In the genomic region with DNA sequence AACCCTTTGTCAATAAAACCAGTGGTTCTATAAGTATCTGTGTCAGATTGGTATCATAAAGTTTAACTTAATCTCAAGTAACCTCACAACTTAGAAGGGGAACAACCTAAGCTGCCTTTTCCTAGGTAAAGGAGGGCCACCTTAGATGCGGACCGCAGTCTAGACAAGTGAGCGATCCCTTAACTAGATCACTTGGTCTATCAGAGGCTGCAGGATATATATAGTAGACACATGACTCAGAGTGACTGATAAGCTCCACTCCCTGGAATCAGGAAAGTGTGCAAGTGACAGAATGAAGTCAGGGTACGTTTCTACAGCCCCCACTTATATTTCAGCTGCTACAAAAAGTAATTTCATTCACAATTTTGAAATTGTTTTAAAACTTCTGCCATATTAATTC, we compare ENCODE assay signal across 1 cellular context.
TF ChIP-seq lines count a peak whose summit lies in the region.

No MANE protein-coding gene starts in this region.

TF ChIP-seq in K562, 482 proteins besides CTCF, POLR2A, EP300 and RAD21 (continued from another document and continues in another):
- TF ChIP-seq, protein P1, sequence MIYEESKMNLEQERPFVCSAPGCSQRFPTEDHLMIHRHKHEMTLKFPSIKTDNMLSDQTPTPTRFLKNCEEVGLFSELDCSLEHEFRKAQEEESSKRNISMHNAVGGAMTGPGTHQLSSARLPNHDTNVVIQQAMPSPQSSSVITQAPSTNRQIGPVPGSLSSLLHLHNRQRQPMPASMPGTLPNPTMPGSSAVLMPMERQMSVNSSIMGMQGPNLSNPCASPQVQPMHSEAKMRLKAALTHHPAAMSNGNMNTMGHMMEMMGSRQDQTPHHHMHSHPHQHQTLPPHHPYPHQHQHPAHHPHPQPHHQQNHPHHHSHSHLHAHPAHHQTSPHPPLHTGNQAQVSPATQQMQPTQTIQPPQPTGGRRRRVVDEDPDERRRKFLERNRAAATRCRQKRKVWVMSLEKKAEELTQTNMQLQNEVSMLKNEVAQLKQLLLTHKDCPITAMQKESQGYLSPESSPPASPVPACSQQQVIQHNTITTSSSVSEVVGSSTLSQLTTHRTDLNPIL (CRISPR knock-in tag; IDR thresholded peaks at IDR 0.05): no peak
- TF ChIP-seq ZNF668 (CRISPR knock-in tag; IDR thresholded peaks at IDR 0.05): no peak
- TF ChIP-seq ZNF316 (IDR thresholded peaks at IDR 0.05): no peak
- TF ChIP-seq, protein P2, sequence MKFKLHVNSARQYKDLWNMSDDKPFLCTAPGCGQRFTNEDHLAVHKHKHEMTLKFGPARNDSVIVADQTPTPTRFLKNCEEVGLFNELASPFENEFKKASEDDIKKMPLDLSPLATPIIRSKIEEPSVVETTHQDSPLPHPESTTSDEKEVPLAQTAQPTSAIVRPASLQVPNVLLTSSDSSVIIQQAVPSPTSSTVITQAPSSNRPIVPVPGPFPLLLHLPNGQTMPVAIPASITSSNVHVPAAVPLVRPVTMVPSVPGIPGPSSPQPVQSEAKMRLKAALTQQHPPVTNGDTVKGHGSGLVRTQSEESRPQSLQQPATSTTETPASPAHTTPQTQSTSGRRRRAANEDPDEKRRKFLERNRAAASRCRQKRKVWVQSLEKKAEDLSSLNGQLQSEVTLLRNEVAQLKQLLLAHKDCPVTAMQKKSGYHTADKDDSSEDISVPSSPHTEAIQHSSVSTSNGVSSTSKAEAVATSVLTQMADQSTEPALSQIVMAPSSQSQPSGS (CRISPR knock-in tag; IDR thresholded peaks at IDR 0.05): no peak
- TF ChIP-seq BCOR (IDR thresholded peaks at IDR 0.05): no peak
- no peak for TF ChIP-seq ILK (tag; IDR thresholded peaks at IDR 0.05; ENCODE audit: borderline replicate concordance, low read depth)
- no peak for TF ChIP-seq PYGO2 (tag; IDR thresholded peaks at IDR 0.05)
- no peak for TF ChIP-seq ZNF77 (CRISPR knock-in tag; IDR thresholded peaks at IDR 0.05)
- no peak for TF ChIP-seq ESRRB (CRISPR knock-in tag; IDR thresholded peaks at IDR 0.05; ENCODE audit: borderline replicate concordance)
- TF ChIP-seq, protein P3, sequence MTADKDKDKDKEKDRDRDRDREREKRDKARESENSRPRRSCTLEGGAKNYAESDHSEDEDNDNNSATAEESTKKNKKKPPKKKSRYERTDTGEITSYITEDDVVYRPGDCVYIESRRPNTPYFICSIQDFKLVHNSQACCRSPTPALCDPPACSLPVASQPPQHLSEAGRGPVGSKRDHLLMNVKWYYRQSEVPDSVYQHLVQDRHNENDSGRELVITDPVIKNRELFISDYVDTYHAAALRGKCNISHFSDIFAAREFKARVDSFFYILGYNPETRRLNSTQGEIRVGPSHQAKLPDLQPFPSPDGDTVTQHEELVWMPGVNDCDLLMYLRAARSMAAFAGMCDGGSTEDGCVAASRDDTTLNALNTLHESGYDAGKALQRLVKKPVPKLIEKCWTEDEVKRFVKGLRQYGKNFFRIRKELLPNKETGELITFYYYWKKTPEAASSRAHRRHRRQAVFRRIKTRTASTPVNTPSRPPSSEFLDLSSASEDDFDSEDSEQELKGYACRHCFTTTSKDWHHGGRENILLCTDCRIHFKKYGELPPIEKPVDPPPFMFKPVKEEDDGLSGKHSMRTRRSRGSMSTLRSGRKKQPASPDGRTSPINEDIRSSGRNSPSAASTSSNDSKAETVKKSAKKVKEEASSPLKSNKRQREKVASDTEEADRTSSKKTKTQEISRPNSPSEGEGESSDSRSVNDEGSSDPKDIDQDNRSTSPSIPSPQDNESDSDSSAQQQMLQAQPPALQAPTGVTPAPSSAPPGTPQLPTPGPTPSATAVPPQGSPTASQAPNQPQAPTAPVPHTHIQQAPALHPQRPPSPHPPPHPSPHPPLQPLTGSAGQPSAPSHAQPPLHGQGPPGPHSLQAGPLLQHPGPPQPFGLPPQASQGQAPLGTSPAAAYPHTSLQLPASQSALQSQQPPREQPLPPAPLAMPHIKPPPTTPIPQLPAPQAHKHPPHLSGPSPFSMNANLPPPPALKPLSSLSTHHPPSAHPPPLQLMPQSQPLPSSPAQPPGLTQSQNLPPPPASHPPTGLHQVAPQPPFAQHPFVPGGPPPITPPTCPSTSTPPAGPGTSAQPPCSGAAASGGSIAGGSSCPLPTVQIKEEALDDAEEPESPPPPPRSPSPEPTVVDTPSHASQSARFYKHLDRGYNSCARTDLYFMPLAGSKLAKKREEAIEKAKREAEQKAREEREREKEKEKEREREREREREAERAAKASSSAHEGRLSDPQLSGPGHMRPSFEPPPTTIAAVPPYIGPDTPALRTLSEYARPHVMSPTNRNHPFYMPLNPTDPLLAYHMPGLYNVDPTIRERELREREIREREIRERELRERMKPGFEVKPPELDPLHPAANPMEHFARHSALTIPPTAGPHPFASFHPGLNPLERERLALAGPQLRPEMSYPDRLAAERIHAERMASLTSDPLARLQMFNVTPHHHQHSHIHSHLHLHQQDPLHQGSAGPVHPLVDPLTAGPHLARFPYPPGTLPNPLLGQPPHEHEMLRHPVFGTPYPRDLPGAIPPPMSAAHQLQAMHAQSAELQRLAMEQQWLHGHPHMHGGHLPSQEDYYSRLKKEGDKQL (CRISPR knock-in tag; IDR thresholded peaks at IDR 0.05; ENCODE audit: borderline replicate concordance): no peak
- TF ChIP-seq RNF2 (IDR thresholded peaks at IDR 0.05): no peak
- peak; percentile 98 for TF ChIP-seq CC2D1A (IDR thresholded peaks at IDR 0.05)
- TF ChIP-seq TEAD4 (IDR thresholded peaks at IDR 0.05; ENCODE audit: low read length): peak; percentile 33; the same call in 1 of the 2 replicates
- no peak for TF ChIP-seq TEAD4 (CRISPR knock-in tag; IDR thresholded peaks at IDR 0.05; ENCODE audit: borderline replicate concordance)
- TF ChIP-seq, protein P4, sequence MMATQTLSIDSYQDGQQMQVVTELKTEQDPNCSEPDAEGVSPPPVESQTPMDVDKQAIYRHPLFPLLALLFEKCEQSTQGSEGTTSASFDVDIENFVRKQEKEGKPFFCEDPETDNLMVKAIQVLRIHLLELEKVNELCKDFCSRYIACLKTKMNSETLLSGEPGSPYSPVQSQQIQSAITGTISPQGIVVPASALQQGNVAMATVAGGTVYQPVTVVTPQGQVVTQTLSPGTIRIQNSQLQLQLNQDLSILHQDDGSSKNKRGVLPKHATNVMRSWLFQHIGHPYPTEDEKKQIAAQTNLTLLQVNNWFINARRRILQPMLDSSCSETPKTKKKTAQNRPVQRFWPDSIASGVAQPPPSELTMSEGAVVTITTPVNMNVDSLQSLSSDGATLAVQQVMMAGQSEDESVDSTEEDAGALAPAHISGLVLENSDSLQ (IDR thresholded peaks at IDR 0.05): no peak
- TF ChIP-seq ADNP (tag; IDR thresholded peaks at IDR 0.05): 0 out of 2 replicates have a peak, but pooled peaks have one; percentile 27
- TF ChIP-seq, protein P5, sequence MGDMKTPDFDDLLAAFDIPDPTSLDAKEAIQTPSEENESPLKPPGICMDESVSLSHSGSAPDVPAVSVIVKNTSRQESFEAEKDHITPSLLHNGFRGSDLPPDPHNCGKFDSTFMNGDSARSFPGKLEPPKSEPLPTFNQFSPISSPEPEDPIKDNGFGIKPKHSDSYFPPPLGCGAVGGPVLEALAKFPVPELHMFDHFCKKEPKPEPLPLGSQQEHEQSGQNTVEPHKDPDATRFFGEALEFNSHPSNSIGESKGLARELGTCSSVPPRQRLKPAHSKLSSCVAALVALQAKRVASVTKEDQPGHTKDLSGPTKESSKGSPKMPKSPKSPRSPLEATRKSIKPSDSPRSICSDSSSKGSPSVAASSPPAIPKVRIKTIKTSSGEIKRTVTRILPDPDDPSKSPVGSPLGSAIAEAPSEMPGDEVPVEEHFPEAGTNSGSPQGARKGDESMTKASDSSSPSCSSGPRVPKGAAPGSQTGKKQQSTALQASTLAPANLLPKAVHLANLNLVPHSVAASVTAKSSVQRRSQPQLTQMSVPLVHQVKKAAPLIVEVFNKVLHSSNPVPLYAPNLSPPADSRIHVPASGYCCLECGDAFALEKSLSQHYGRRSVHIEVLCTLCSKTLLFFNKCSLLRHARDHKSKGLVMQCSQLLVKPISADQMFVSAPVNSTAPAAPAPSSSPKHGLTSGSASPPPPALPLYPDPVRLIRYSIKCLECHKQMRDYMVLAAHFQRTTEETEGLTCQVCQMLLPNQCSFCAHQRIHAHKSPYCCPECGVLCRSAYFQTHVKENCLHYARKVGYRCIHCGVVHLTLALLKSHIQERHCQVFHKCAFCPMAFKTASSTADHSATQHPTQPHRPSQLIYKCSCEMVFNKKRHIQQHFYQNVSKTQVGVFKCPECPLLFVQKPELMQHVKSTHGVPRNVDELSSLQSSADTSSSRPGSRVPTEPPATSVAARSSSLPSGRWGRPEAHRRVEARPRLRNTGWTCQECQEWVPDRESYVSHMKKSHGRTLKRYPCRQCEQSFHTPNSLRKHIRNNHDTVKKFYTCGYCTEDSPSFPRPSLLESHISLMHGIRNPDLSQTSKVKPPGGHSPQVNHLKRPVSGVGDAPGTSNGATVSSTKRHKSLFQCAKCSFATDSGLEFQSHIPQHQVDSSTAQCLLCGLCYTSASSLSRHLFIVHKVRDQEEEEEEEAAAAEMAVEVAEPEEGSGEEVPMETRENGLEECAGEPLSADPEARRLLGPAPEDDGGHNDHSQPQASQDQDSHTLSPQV (IDR thresholded peaks at IDR 0.05): no peak
- TF ChIP-seq POLR2G (IDR thresholded peaks at IDR 0.05; ENCODE audit: low read depth, low read length): no peak
- no peak for TF ChIP-seq ZFP1 (CRISPR knock-in tag; IDR thresholded peaks at IDR 0.05)
- TF ChIP-seq, protein P6, sequence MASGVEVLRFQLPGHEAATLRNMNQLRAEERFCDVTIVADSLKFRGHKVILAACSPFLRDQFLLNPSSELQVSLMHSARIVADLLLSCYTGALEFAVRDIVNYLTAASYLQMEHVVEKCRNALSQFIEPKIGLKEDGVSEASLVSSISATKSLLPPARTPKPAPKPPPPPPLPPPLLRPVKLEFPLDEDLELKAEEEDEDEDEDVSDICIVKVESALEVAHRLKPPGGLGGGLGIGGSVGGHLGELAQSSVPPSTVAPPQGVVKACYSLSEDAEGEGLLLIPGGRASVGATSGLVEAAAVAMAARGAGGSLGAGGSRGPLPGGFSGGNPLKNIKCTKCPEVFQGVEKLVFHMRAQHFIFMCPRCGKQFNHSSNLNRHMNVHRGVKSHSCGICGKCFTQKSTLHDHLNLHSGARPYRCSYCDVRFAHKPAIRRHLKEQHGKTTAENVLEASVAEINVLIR (CRISPR knock-in tag; IDR thresholded peaks at IDR 0.05): no peak
- TF ChIP-seq ZBTB17 (CRISPR knock-in tag; IDR thresholded peaks at IDR 0.05): no peak
- TF ChIP-seq GATA2 (CRISPR knock-in tag; IDR thresholded peaks at IDR 0.05): 0 out of 2 replicates have a peak, but pooled peaks have one; percentile 18
- TF ChIP-seq ZNF561 (CRISPR knock-in tag; conservative IDR thresholded peaks at IDR 0.05): no peak
- no peak for TF ChIP-seq EHMT2 (IDR thresholded peaks at IDR 0.05)
- TF ChIP-seq MEF2D (tag; conservative IDR thresholded peaks at IDR 0.05; ENCODE audit: low read depth): peak; percentile 82; the same call in 1 of the 2 replicates
- peak; percentile 31; the same call in 1 of the 2 replicates for TF ChIP-seq TCF3 (CRISPR knock-in tag; IDR thresholded peaks at IDR 0.05)
- no peak for TF ChIP-seq ETV6 (IDR thresholded peaks at IDR 0.05; ENCODE audit: borderline replicate concordance in 1 of 2, low read depth in 2 of 2, low read length in 1 of 2)
- TF ChIP-seq ETV6 (CRISPR knock-in tag; IDR thresholded peaks at IDR 0.05; ENCODE audit: borderline replicate concordance): no peak
- TF ChIP-seq POLR3A (IDR thresholded peaks at IDR 0.05; ENCODE audit: borderline replicate concordance, extremely low read depth, insufficient read depth, insufficient read length): no peak
- no peak for TF ChIP-seq MAFG (tag; conservative IDR thresholded peaks at IDR 0.05)
- TF ChIP-seq RBM14 (IDR thresholded peaks at IDR 0.05; ENCODE audit: borderline replicate concordance, insufficient read depth, low read depth, low read length): no peak
- TF ChIP-seq, protein P7, sequence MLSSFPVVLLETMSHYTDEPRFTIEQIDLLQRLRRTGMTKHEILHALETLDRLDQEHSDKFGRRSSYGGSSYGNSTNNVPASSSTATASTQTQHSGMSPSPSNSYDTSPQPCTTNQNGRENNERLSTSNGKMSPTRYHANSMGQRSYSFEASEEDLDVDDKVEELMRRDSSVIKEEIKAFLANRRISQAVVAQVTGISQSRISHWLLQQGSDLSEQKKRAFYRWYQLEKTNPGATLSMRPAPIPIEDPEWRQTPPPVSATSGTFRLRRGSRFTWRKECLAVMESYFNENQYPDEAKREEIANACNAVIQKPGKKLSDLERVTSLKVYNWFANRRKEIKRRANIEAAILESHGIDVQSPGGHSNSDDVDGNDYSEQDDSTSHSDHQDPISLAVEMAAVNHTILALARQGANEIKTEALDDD (IDR thresholded peaks at IDR 0.05): peak; percentile 91
- TF ChIP-seq FOXK1 (CRISPR knock-in tag; IDR thresholded peaks at IDR 0.05; ENCODE audit: borderline replicate concordance): no peak
- peak; percentile 62; the same call in 1 of the 2 replicates for TF ChIP-seq SMARCE1 (IDR thresholded peaks at IDR 0.05)
- TF ChIP-seq, protein P8, sequence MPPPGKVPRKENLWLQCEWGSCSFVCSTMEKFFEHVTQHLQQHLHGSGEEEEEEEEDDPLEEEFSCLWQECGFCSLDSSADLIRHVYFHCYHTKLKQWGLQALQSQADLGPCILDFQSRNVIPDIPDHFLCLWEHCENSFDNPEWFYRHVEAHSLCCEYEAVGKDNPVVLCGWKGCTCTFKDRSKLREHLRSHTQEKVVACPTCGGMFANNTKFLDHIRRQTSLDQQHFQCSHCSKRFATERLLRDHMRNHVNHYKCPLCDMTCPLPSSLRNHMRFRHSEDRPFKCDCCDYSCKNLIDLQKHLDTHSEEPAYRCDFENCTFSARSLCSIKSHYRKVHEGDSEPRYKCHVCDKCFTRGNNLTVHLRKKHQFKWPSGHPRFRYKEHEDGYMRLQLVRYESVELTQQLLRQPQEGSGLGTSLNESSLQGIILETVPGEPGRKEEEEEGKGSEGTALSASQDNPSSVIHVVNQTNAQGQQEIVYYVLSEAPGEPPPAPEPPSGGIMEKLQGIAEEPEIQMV (tag; conservative IDR thresholded peaks at IDR 0.05; ENCODE audit: low read depth): peak; percentile 84
- no peak for TF ChIP-seq BDP1 (IDR thresholded peaks at IDR 0.05; ENCODE audit: insufficient read depth, insufficient read length)
- TF ChIP-seq PML (IDR thresholded peaks at IDR 0.05; ENCODE audit: low read length): no peak
- TF ChIP-seq ELF1 (tag; IDR thresholded peaks at IDR 0.05): no peak
- peak; percentile 77 for TF ChIP-seq MEF2A (IDR thresholded peaks at IDR 0.05; ENCODE audit: control insufficient read depth, low read depth, low read length)
- TF ChIP-seq TOE1 (IDR thresholded peaks at IDR 0.05; ENCODE audit: borderline replicate concordance): no peak
- no peak for TF ChIP-seq TOE1 (CRISPR knock-in tag; IDR thresholded peaks at IDR 0.05; ENCODE audit: borderline replicate concordance, low read depth)
- 0 out of 2 replicates have a peak, but pooled peaks have one; percentile 9 for TF ChIP-seq JUN (IDR thresholded peaks at IDR 0.05; ENCODE audit: borderline replicate concordance, low read depth, low read length)
- TF ChIP-seq JUN (CRISPR knock-in tag; IDR thresholded peaks at IDR 0.05; ENCODE audit: borderline replicate concordance): no peak
- no peak for TF ChIP-seq TRIM28 (IDR thresholded peaks at IDR 0.05)
- TF ChIP-seq SMAD4 (CRISPR knock-in tag; conservative IDR thresholded peaks at IDR 0.05): peak; percentile 89
- TF ChIP-seq SMARCA4 (IDR thresholded peaks at IDR 0.05): peak; percentile 59; the same call in 1 of the 2 replicates
- TF ChIP-seq HNRNPL (IDR thresholded peaks at IDR 0.05; ENCODE audit: low read depth, low read length): no peak
- no peak for TF ChIP-seq ZNF76 (CRISPR knock-in tag; IDR thresholded peaks at IDR 0.05; ENCODE audit: borderline replicate concordance)
